19 cellular contexts compared by ENCODE assay signal in the genomic region with DNA sequence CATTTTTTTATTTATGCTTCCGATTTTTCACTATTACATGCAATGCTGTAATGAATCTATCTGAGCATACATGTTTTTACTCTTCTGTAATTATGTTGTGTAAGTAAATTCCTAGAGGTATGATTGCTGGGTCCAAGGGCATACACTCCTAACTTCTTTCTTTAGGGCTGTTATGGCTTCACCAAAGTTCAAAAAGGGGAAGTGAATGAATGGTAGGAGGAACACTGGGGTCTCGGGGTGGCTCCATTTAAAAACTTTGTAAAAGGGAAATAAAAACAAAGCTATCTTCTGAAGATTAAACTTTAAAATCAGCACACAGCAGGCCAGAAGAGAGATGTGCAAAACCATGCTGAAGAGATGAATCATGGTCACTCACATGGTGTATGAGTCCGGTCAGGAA.
"Had no signal": no experiment of that assay in that cellular context is flagged by ENCODE, and none has a peak within 500 bp of the region (broad histone marks: within the 10 kb centered on the region; RNA-seq: fewer than 3 reads in every experiment).

No MANE protein-coding gene starts in this region.

- H3K27ac Mint-ChIP-seq: activated CD8-positive, alpha-beta T cell treated with anti-CD3 and anti-CD28 coated beads for 36 hours; activated naive CD8-positive, alpha-beta T cell treated with anti-CD3 and anti-CD28 coated beads, Interleukin-2, amount 50 U/mL, for 24 hours; memory B cell; nephron had no signal

- H3K27ac ChIP-seq: cardiac muscle cell, colonic mucosa, foreskin keratinocyte, psoas muscle, right lobe of liver, VCaP had no signal

- H3K27me3 ChIP-seq: right lobe of liver had no signal

- H3K9me3 ChIP-seq: colonic mucosa, psoas muscle, right lobe of liver had no signal

- H3K36me3 ChIP-seq: cardiac muscle cell, colonic mucosa, right lobe of liver had no signal

- DNase-seq: activated CD8-positive, alpha-beta memory T cell treated with anti-CD3 and anti-CD28 coated beads, Interleukin-2, amount 50 U/mL, for 48 hours; activated CD8-positive, alpha-beta T cell treated with anti-CD3 and anti-CD28 coated beads for 36 hours; activated naive CD4-positive, alpha-beta T cell treated with Interleukin-2 at 50 U/mL for 16 hours; activated naive CD8-positive, alpha-beta T cell treated with anti-CD3 and anti-CD28 coated beads, Interleukin-2, amount 50 U/mL, for 24 hours; colonic mucosa; effector CD4-positive, alpha-beta T cell; foreskin keratinocyte; psoas muscle; right lobe of liver; stimulated activated CD4-positive, alpha-beta T cell treated with anti-CD3 and anti-CD28 coated beads, Interleukin-2, amount 100 ng/mL, for 24 hours; stimulated activated naive CD4-positive, alpha-beta T cell; substantia nigra; trophoblast cell had no signal

- ATAC-seq: activated CD8-positive, alpha-beta T cell treated with anti-CD3 and anti-CD28 coated beads for 36 hours; activated naive CD8-positive, alpha-beta T cell treated with anti-CD3 and anti-CD28 coated beads, Interleukin-2, amount 50 U/mL, for 24 hours; foreskin keratinocyte; psoas muscle; right lobe of liver had no signal

- FAIRE-seq: endothelial cell of umbilical vein, islet of Langerhans had no signal

- H3K9me3 Mint-ChIP-seq: activated CD8-positive, alpha-beta T cell treated with anti-CD3 and anti-CD28 coated beads for 36 hours; activated naive CD8-positive, alpha-beta T cell treated with anti-CD3 and anti-CD28 coated beads, Interleukin-2, amount 50 U/mL, for 24 hours; memory B cell had no signal

- H3K4me3 ChIP-seq: cardiac muscle cell, colonic mucosa, psoas muscle, right lobe of liver had no signal

- H3K36me3 Mint-ChIP-seq: memory B cell had no signal

- H3K4me3 Mint-ChIP-seq: activated CD8-positive, alpha-beta T cell treated with anti-CD3 and anti-CD28 coated beads for 36 hours; activated naive CD8-positive, alpha-beta T cell treated with anti-CD3 and anti-CD28 coated beads, Interleukin-2, amount 50 U/mL, for 24 hours; memory B cell; nephron had no signal
